16 cellular contexts compared by ENCODE assay signal in the genomic region with DNA sequence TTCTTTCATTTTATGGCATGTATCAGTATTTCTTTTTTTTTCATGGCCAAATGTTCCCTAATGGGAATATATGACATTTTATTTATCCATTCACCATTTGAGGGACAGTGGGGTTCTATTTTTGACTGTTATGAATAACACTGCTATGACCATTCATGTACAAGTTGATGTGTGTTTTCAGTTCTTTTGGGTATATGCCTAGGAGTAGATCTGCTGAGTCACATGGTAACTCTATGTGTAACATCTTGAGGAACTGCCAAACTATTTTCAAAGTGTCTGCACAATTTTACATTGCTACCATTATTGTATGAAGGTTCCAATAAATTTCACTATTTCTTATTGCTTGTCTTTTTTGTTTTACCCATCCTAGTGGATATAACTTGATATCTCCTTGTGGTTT.
A peak's percentile ranks its signal among the peaks of the same experiment; 100 is the strongest.
DNase-seq lines count a peak whose midpoint lies in the region; ATAC-seq, FAIRE-seq and TF ChIP-seq lines count a peak whose summit lies in the region.
"Had no signal": no experiment of that assay in that cellular context is flagged by ENCODE, and none has a peak within 500 bp of the region (broad histone marks: within the 10 kb centered on the region; RNA-seq: fewer than 3 reads in every experiment).

No MANE protein-coding gene starts in this region.

- POLR2A ChIA-PET in A549 (lab: Yijun Ruan, JAX), result no interaction called here

- CTCF ChIA-PET in A549 (lab: Yijun Ruan, JAX), result no interaction called here

- H3K4me1 ChIP-seq in A549 (peaks cover 15% of the 10 kb centered on the region), astrocyte (ENCODE audit: insufficient read depth, low read length) (no peaks in the 10 kb centered on the region)
- H3K4me1 ChIP-seq: pancreas, upper lobe of left lung had no signal

- peaks cover 18% of the 10 kb centered on the region for H4K20me1 ChIP-seq in astrocyte (ENCODE audit: insufficient read depth, low read length)

- H3K4me1 Mint-ChIP-seq in astrocyte (ENCODE audit: low read depth, unreplicated experiment), result peaks cover 5% of the 10 kb centered on the region

- no peaks in the 10 kb centered on the region for H3K27me3 Mint-ChIP-seq in astrocyte (ENCODE audit: low read depth, unreplicated experiment)
- H3K27me3 Mint-ChIP-seq: effector memory CD8-positive, alpha-beta T cell had no signal

- no peak for TF ChIP-seq EP300 in A549 (IDR thresholded peaks at IDR 0.05)

- DNase-seq in A549 (ENCODE audit: low read depth in 1 of 2, low spot score in 1 of 2) (peak in 1 of 2 experiments; percentile 25), LHCN-M2 (ENCODE audit: low read depth) (peak; percentile 81), astrocyte (ENCODE audit: low read depth) (peak; percentile 74), fibroblast of villous mesenchyme (ENCODE audit: low read depth) (peak; percentile 48), activated gamma-delta T cell treated with Interleukin-2 at 50 U/mL for 16 hours (no peak), HuH-7.5 (ENCODE audit: low spot score) (no peak), anterior cingulate cortex (lab: John Stamatoyannopoulos, UW) (no peak)
- DNase-seq: DMS53; effector memory CD8-positive, alpha-beta T cell; pancreas; upper lobe of left lung had no signal

- H3K27ac Mint-ChIP-seq in astrocyte (ENCODE audit: unreplicated experiment), result no peak overlapping the region
- H3K27ac Mint-ChIP-seq: activated naive CD4-positive, alpha-beta T cell treated with anti-CD3 and anti-CD28 coated beads, Interleukin-2, amount 50 U/mL, for 72 hours; effector memory CD8-positive, alpha-beta T cell; T-helper 1 cell treated with Interleukin-12 subunit alpha and Interleukin-12 subunit beta and Interleukin-4 antibody, amounts not matched to agents 30 μg/mL and 1 μg/mL, for 36 hours had no signal

- H3K79me2 ChIP-seq in astrocyte (ENCODE audit: insufficient read depth, low read length), result peaks cover 28% of the 10 kb centered on the region

- H2AFZ ChIP-seq in astrocyte (ENCODE audit: low read depth, low read length), result no peak overlapping the region

- H3K27me3 ChIP-seq in astrocyte (ENCODE audit: insufficient read depth, low read length), result no peaks in the 10 kb centered on the region
- H3K27me3 ChIP-seq: pancreas, upper lobe of left lung had no signal

- H3K36me3 Mint-ChIP-seq in astrocyte (ENCODE audit: low read depth, unreplicated experiment), result no peaks in the 10 kb centered on the region
- H3K36me3 Mint-ChIP-seq: activated naive CD4-positive, alpha-beta T cell treated with anti-CD3 and anti-CD28 coated beads, Interleukin-2, amount 50 U/mL, for 72 hours had no signal

- no peaks in the 10 kb centered on the region for H3K9me3 ChIP-seq in A549
- no peaks in the 10 kb centered on the region for H3K9me3 ChIP-seq in astrocyte (ENCODE audit: insufficient read depth, low read depth, low read length)
- H3K9me3 ChIP-seq: pancreas, upper lobe of left lung had no signal

- H3K27ac ChIP-seq in A549, result peak overlapping the region in 1 of 2 experiments; percentile 6; a peak in 1 of 6 replicates
- no peak overlapping the region for H3K27ac ChIP-seq in astrocyte (ENCODE audit: low read depth, low read length)
- H3K27ac ChIP-seq: pancreas, upper lobe of left lung had no signal

- TF ChIP-seq CTCF in A549 (IDR thresholded peaks at IDR 0.05) (no peak), astrocyte (IDR thresholded peaks at IDR 0.05; ENCODE audit: insufficient read depth, low read depth, low read length) (no peak), fibroblast of villous mesenchyme (IDR thresholded peaks at IDR 0.05; ENCODE audit: insufficient read depth, low read depth, low read length) (no peak)

- H3K9me3 Mint-ChIP-seq in astrocyte (ENCODE audit: unreplicated experiment), result no peaks in the 10 kb centered on the region
- H3K9me3 Mint-ChIP-seq: effector memory CD8-positive, alpha-beta T cell; T-helper 1 cell treated with Interleukin-12 subunit alpha and Interleukin-12 subunit beta and Interleukin-4 antibody, amounts not matched to agents 30 μg/mL and 1 μg/mL, for 36 hours had no signal

- FAIRE-seq in A549 (lab: Jason Lieb, UNC) (no peak), astrocyte (lab: Jason Lieb, UNC) (peak; percentile 73)
- FAIRE-seq: GM12892, GM19239, pancreas had no signal

- H3K4me2 ChIP-seq in A549, result peak overlapping the region; percentile 3; the same call in 2 of the 3 replicates
- H3K4me2 ChIP-seq in astrocyte (ENCODE audit: low read length), result peak overlapping the region; percentile 3

- no peak overlapping the region for H3K4me3 Mint-ChIP-seq in astrocyte (ENCODE audit: unreplicated experiment)
- H3K4me3 Mint-ChIP-seq: effector memory CD8-positive, alpha-beta T cell; T-helper 1 cell treated with Interleukin-12 subunit alpha and Interleukin-12 subunit beta and Interleukin-4 antibody, amounts not matched to agents 30 μg/mL and 1 μg/mL, for 36 hours had no signal

- H3K36me3 ChIP-seq in astrocyte (ENCODE audit: insufficient read depth, low read length), result peaks cover 4% of the 10 kb centered on the region
- H3K36me3 ChIP-seq: pancreas, upper lobe of left lung had no signal

- H3K9ac ChIP-seq in astrocyte (ENCODE audit: low read length), result no peak overlapping the region

- no peak overlapping the region for H3K4me3 ChIP-seq in A549
- no peak overlapping the region for H3K4me3 ChIP-seq in astrocyte (ENCODE audit: insufficient read depth, low read depth, low read length)
- H3K4me3 ChIP-seq in fibroblast of villous mesenchyme (ENCODE audit: low read depth, low read length), result no peak overlapping the region
- H3K4me3 ChIP-seq: pancreas, upper lobe of left lung had no signal

- no peak for TF ChIP-seq RAD21 in A549 (conservative IDR thresholded peaks at IDR 0.05 in 1 of 2, IDR thresholded peaks at IDR 0.05 in 1 of 2)

- ATAC-seq in A549 (peak in 1 of 2 experiments; percentile 60; a peak in 3 of 6 replicates), GM21367 (IDR thresholded peaks at IDR 0.05; ENCODE audit: unreplicated experiment) (no peak)
- ATAC-seq: activated naive CD4-positive, alpha-beta T cell treated with anti-CD3 and anti-CD28 coated beads, Interleukin-2, amount 50 U/mL, for 72 hours; effector memory CD8-positive, alpha-beta T cell; pancreas had no signal

- TF ChIP-seq POLR2A in A549 (IDR thresholded peaks at IDR 0.05; ENCODE audit: low read length), result no peak

TF ChIP-seq in A549, 52 proteins besides CTCF, POLR2A, EP300 and RAD21:
- TF ChIP-seq ZC3H11A (IDR thresholded peaks at IDR 0.05) (no peak), MAFK (IDR thresholded peaks at IDR 0.05; ENCODE audit: partially characterized antibody) (peak; percentile 78), NFE2L2 (conservative IDR thresholded peaks at IDR 0.05; ENCODE audit: low read length) (peak; percentile 56), SREBF2 (IDR thresholded peaks at IDR 0.05) (no peak), KDM1A (IDR thresholded peaks at IDR 0.05; ENCODE audit: low read depth) (no peak), MYC (IDR thresholded peaks at IDR 0.05; ENCODE audit: borderline replicate concordance, low read length) (no peak)
- TF ChIP-seq, protein P1, sequence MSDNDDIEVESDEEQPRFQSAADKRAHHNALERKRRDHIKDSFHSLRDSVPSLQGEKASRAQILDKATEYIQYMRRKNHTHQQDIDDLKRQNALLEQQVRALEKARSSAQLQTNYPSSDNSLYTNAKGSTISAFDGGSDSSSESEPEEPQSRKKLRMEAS (IDR thresholded peaks at IDR 0.05), result no peak
- TF ChIP-seq, protein P2, sequence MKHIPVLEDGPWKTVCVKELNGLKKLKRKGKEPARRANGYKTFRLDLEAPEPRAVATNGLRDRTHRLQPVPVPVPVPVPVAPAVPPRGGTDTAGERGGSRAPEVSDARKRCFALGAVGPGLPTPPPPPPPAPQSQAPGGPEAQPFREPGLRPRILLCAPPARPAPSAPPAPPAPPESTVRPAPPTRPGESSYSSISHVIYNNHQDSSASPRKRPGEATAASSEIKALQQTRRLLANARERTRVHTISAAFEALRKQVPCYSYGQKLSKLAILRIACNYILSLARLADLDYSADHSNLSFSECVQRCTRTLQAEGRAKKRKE (CRISPR knock-in tag; IDR thresholded peaks at IDR 0.05; ENCODE audit: low read depth), result no peak

Comparison
In these comparisons a context has a peak if more than half of its experiments do, and no peak if none do; other contexts are left out.
1. DNase-seq: peak in LHCN-M2 (single experiment), astrocyte (single experiment) and fibroblast of villous mesenchyme (single experiment); none in activated gamma-delta T cell treated with Interleukin-2 at 50 U/mL for 16 hours (single experiment), HuH-7.5 (single experiment) and anterior cingulate cortex (0 of 58).